Comparison of ENCODE assay signal across 32 cellular contexts in the genomic region with DNA sequence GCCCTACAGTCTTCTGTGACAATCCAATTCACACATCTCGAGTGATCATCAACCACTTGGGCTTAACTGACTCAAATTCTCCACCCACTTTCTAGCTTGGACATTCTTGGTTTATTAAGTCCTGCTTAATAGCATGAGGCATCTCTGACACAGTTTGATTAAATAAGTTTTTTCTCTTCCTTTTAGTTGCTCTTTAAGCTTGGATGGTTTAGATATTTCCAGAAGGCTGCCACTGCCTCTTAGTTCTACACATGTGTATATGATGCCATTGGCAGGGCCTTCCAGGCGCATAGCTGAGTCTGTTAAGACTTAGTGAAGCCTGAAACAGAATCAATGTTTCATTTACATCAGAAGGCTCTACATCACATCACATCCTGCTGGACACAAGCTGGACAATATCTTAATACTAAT. TPM values are rescaled to one million over a fixed set of nuclear protein-coding genes. Genes with fewer than 3 reads are reported as not detected.
DNase-seq lines count a peak whose midpoint lies in the region; ATAC-seq, FAIRE-seq and TF ChIP-seq lines count a peak whose summit lies in the region.
"Had no signal": no experiment of that assay in that cellular context is flagged by ENCODE, and none has a peak within 500 bp of the region (broad histone marks: within the 10 kb centered on the region; RNA-seq: fewer than 3 reads in every experiment).

No MANE protein-coding gene starts in this region.

- intact Hi-C loops in endothelial cell of umbilical vein (cut with micrococcal nuclease), result no loop called here

- CTCF ChIA-PET in endothelial cell of umbilical vein (lab: Charles Lee), result interaction anchor here (1.3 to 3.4 kb wide), 6 partner anchors 12 to 326 kb away, joined by 3 to 13 read pairs (median 4); a partner anchor contains a TSS

- H3K4me3 ChIP-seq in AG10803 (ENCODE audit: low read length) (peak overlapping the region; percentile 5; the same call in 1 of the 2 replicates), endothelial cell of umbilical vein (replicated peaks in 1 of 3; ENCODE audit: insufficient read depth in 1 of 3, low read depth in 1 of 3, low read length in 3 of 3) (no peak overlapping the region), neuronal stem cell (ENCODE audit: low read length in 2 of 2) (no peak overlapping the region), MG63 (no peak overlapping the region)
- H3K4me3 ChIP-seq: HAP-1, hepatocyte, tibial nerve had no signal

- peaks cover 98% of the 10 kb centered on the region for H3K79me2 ChIP-seq in endothelial cell of umbilical vein (ENCODE audit: control insufficient read depth, insufficient read depth, low read length)
- H3K79me2 ChIP-seq: hepatocyte had no signal

- H2BK15ac ChIP-seq in neuronal stem cell (ENCODE audit: low read length), result no peak overlapping the region

- H4K91ac ChIP-seq in neuronal stem cell (ENCODE audit: low read depth, low read length, poor library complexity), result no peak overlapping the region

- DNase-seq in AG10803 (ENCODE audit: low read depth), result peak; percentile 60
- peak; percentile 16 for DNase-seq in RCC 7860 (ENCODE audit: low spot score)
- DNase-seq in endothelial cell of umbilical vein (ENCODE audit: low read depth, low spot score), result no peak
- DNase-seq in neuronal stem cell (ENCODE audit: low spot score), result no peak
- no peak for DNase-seq in activated effector memory CD4-positive, alpha-beta T cell treated with anti-CD3 and anti-CD28 coated beads, Interleukin-2, amount 50 U/mL, for 16 hours
- DNase-seq in MG63, result no peak
- DNase-seq in mucosa of gallbladder (ENCODE audit: low spot score), result no peak
- DNase-seq: 8988T; activated CD4-positive, alpha-beta T cell treated with anti-CD3 and anti-CD28 coated beads, Interleukin-2, amount 10 ng/mL, durations not matched to agents 24 days and 14 days; activated naive CD4-positive, alpha-beta T cell treated with anti-CD3 and anti-CD28 coated beads, Interleukin-2, amount 10 ng/mL, durations not matched to agents 7 days and 5 days; activated T-cell treated with anti-CD3 and anti-CD28 coated beads, Interleukin-2, amount 50 U/mL, for 48 hours; aorta; CD8-positive, alpha-beta T cell; foreskin melanocyte; GF-D8; immature natural killer cell; naive thymus-derived CD4-positive, alpha-beta T cell; NCI-H1048; NCI-H1694 treated with DMSO at 0.1 percent for 48 hours; NCI-H526 treated with DMSO at 0.1 percent for 48 hours; right cardiac atrium; stimulated activated naive CD8-positive, alpha-beta T cell treated with anti-CD3 and anti-CD28 coated beads, Interleukin-15, amount 100 ng/mL, for 72 hours had no signal

- H3K9ac ChIP-seq in endothelial cell of umbilical vein (replicated peaks; ENCODE audit: extremely low read depth, insufficient read depth, low read length) (no peak overlapping the region), neuronal stem cell (ENCODE audit: low read depth, low read length, poor library complexity) (no peak overlapping the region)

- BruUV-seq in endothelial cell of umbilical vein (replicated peaks; lab: Mats Ljungman, UMichigan), result no TSS peak

- H2BK120ac ChIP-seq in neuronal stem cell (ENCODE audit: low read depth, low read length), result no peak overlapping the region

- peaks cover 52% of the 10 kb centered on the region for H3K4me1 ChIP-seq in endothelial cell of umbilical vein (ENCODE audit: control insufficient read depth, extremely low read depth, insufficient read depth, low read length)
- peaks cover 3 to 7% of the 10 kb centered on the region in 2 donors for H3K4me1 ChIP-seq in neuronal stem cell (ENCODE audit: control insufficient read depth in 2 of 2, insufficient read depth in 1 of 2, low read depth in 1 of 2, low read length in 2 of 2)
- H3K4me1 ChIP-seq: HAP-1 had no signal

- no peaks in the 10 kb centered on the region for H3K36me3 ChIP-seq in endothelial cell of umbilical vein (ENCODE audit: control insufficient read depth in 2 of 2, extremely low read depth in 1 of 2, insufficient read depth in 2 of 2, low read length in 2 of 2)
- no peaks in the 10 kb centered on the region for H3K36me3 ChIP-seq in neuronal stem cell (replicated peaks in 1 of 2; ENCODE audit: control insufficient read depth in 2 of 2, insufficient read depth in 2 of 2, low read length in 2 of 2)
- no peaks in the 10 kb centered on the region for H3K36me3 ChIP-seq in MG63
- H3K36me3 ChIP-seq: HAP-1, tibial nerve had no signal

- no CpG with 5 or more reads among the region's 2 CpGs for WGBS in neuronal stem cell (ENCODE audit: extremely low coverage in 2 of 2, insufficient read length in 2 of 2, insufficient replicate concordance in 1 of 2), 2 donors

- no peak overlapping the region for H3K23ac ChIP-seq in neuronal stem cell (ENCODE audit: low read depth, low read length, poor library complexity)

- H3K18ac ChIP-seq in neuronal stem cell (ENCODE audit: low read length), result no peak overlapping the region

- TF ChIP-seq POLR2A in endothelial cell of umbilical vein (IDR thresholded peaks at IDR 0.05; ENCODE audit: low read depth, low read length), result no peak

- no peak overlapping the region for H3K4ac ChIP-seq in neuronal stem cell (ENCODE audit: low read length)

- no peak overlapping the region for H2BK5ac ChIP-seq in neuronal stem cell (ENCODE audit: low read length)

- dilution Hi-C loops in endothelial cell of umbilical vein (cut with MboI; ENCODE audit: extremely low pct_ligation_motif_present, low sequenced_read_pairs), result no loop called here

- FAIRE-seq in RCC 7860 (lab: Jason Lieb, UNC), result no peak
- no peak for FAIRE-seq in endothelial cell of umbilical vein (lab: Jason Lieb, UNC)
- FAIRE-seq: GM18507, HepG2 had no signal

- H2AK5ac ChIP-seq in neuronal stem cell (ENCODE audit: low read depth, low read length), result no peak overlapping the region

- H3K27ac ChIP-seq in endothelial cell of umbilical vein (ENCODE audit: insufficient read depth, low read depth, low read length) (no peak overlapping the region), neuronal stem cell (replicated peaks; ENCODE audit: low read length) (no peak overlapping the region)
- H3K27ac ChIP-seq: hepatocyte, RWPE1, tibial nerve, VCaP had no signal

- H3K4me2 ChIP-seq in endothelial cell of umbilical vein (ENCODE audit: insufficient read depth, low read length) (peak overlapping the region; percentile 97), neuronal stem cell (ENCODE audit: insufficient read depth, low read length, poor library complexity, severe bottlenecking) (no peak overlapping the region)
- H3K4me2 ChIP-seq: hepatocyte had no signal

- H2AFZ ChIP-seq in endothelial cell of umbilical vein (ENCODE audit: low read depth, low read length), result no peak overlapping the region
- peak overlapping the region; percentile 75 for H2AFZ ChIP-seq in neuronal stem cell (ENCODE audit: low read length)
- H2AFZ ChIP-seq: hepatocyte had no signal

- H3K14ac ChIP-seq in neuronal stem cell (ENCODE audit: low read length), result no peak overlapping the region

- no peaks in the 10 kb centered on the region for H3K9me1 ChIP-seq in endothelial cell of umbilical vein (replicated peaks; ENCODE audit: control insufficient read depth, extremely low read depth, insufficient read depth, low read length)

- no peaks in the 10 kb centered on the region for H3K79me1 ChIP-seq in neuronal stem cell (ENCODE audit: low read depth, low read length)

- no peak for ATAC-seq in GM19455 (IDR thresholded peaks at IDR 0.05; ENCODE audit: unreplicated experiment)
- ATAC-seq: CD8-positive, alpha-beta T cell; HepG2; left lobe of liver; naive thymus-derived CD4-positive, alpha-beta T cell; right cardiac atrium; stimulated activated naive CD8-positive, alpha-beta T cell treated with anti-CD3 and anti-CD28 coated beads, Interleukin-15, amount 100 ng/mL, for 72 hours had no signal

- peaks cover 3% of the 10 kb centered on the region for H4K20me1 ChIP-seq in endothelial cell of umbilical vein (replicated peaks; ENCODE audit: control insufficient read depth, extremely low read depth, insufficient read depth, low read length)

- POLR2A ChIA-PET in endothelial cell of umbilical vein (lab: Charles Lee), result no interaction called here

- H2BK12ac ChIP-seq in neuronal stem cell (ENCODE audit: low read length), result no peak overlapping the region

- H3K27me3 ChIP-seq in endothelial cell of umbilical vein (ENCODE audit: control insufficient read depth in 2 of 2, insufficient read depth in 2 of 2, low read length in 2 of 2) (no peaks in the 10 kb centered on the region), neuronal stem cell (ENCODE audit: control insufficient read depth in 3 of 3, insufficient read depth in 3 of 3, low read depth in 1 of 3, low read length in 3 of 3) (no peaks in the 10 kb centered on the region), MG63 (no peaks in the 10 kb centered on the region)
- H3K27me3 ChIP-seq: hepatocyte, tibial nerve had no signal

- TF ChIP-seq CTCF in AG10803 (conservative IDR thresholded peaks at IDR 0.05; ENCODE audit: low read length) (no peak), endothelial cell of umbilical vein (IDR thresholded peaks at IDR 0.05; ENCODE audit: extremely low read depth in 1 of 2, insufficient read depth in 1 of 2, low read depth in 1 of 2, low read length in 2 of 2) (no peak)

- no peak overlapping the region for H4K8ac ChIP-seq in neuronal stem cell (ENCODE audit: low read depth, low read length)

- H3K9me3 ChIP-seq in endothelial cell of umbilical vein (replicated peaks; ENCODE audit: control insufficient read depth, insufficient read depth, low read length), result no peaks in the 10 kb centered on the region
- no peaks in the 10 kb centered on the region for H3K9me3 ChIP-seq in neuronal stem cell (replicated peaks in 1 of 2; ENCODE audit: control insufficient read depth in 2 of 2, insufficient read depth in 1 of 2, low read depth in 1 of 2, low read length in 2 of 2)
- H3K9me3 ChIP-seq in MG63, result no peaks in the 10 kb centered on the region
- H3K9me3 ChIP-seq: HAP-1, tibial nerve had no signal

TF ChIP-seq in endothelial cell of umbilical vein, 7 proteins besides CTCF, POLR2A, EP300 and RAD21 (continues in another document):
- no peak for TF ChIP-seq MYC (IDR thresholded peaks at IDR 0.05; ENCODE audit: low read depth, low read length)
- TF ChIP-seq EZH2 (IDR thresholded peaks at IDR 0.05; ENCODE audit: borderline replicate concordance, low read depth, low read length, severe bottlenecking), result no peak
- TF ChIP-seq FOS (IDR thresholded peaks at IDR 0.05; ENCODE audit: borderline replicate concordance, insufficient read depth, low read length), result no peak

RNA-seq across cellular contexts. Expression of a gene that starts 24.3 kb away (rescaled TPM):
- total RNA-seq in endothelial cell of umbilical vein (136 and 142 TPM in 2 replicates), mucosa of gallbladder (3.1 TPM)
- polyA plus RNA-seq in endothelial cell of umbilical vein, result 36.7 and 42.9 TPM in 2 replicates
- polyA plus RNA-seq in endothelial cell of umbilical vein (2011; cell fraction: cytosol; rRNA removed), result 58.8 and 61.9 TPM in 2 replicates
- polyA plus RNA-seq in endothelial cell of umbilical vein (2011; cell fraction: nucleus; rRNA removed), result 103 and 121 TPM in 2 replicates
- 116 and 257 TPM in 2 replicates for polyA plus RNA-seq in endothelial cell of umbilical vein (2012)
- polyA minus RNA-seq in endothelial cell of umbilical vein, result 178 and 183 TPM in 2 replicates
- 6.1 TPM for polyA minus RNA-seq in endothelial cell of umbilical vein (2011; cell fraction: cytosol; rRNA and poly(A)+ RNA removed)
- 416 and 737 TPM in 2 replicates for polyA minus RNA-seq in endothelial cell of umbilical vein (2011; cell fraction: nucleus; rRNA and poly(A)+ RNA removed)
- polyA plus RNA-seq in neuronal stem cell (2013, experiment 1 of 2), result 5.5 TPM
- polyA plus RNA-seq in neuronal stem cell (2013, experiment 2 of 2), result 5.1 TPM
- not detected in 2 replicates for total RNA-seq in MG63 (2014; rRNA removed; shearing (Covaris generic); ENCODE audit: low replicate concordance)
- total RNA-seq: activated CD4-positive, alpha-beta T cell treated with anti-CD3 and anti-CD28 coated beads, Interleukin-2, amount 10 ng/mL, durations not matched to agents 24 days and 14 days; CD8-positive, alpha-beta T cell; HepG2; T-helper 2 cell treated with Interferon-gamma antibody and Interleukin-4, amounts not matched to agents 100 ng/mL and 5 ng/mL, for 36 hours had no signal
- polyA plus RNA-seq: HepG2; naive thymus-derived CD4-positive, alpha-beta T cell had no signal

Comparison
In these comparisons a context has a peak if more than half of its experiments do, and no peak if none do; other contexts are left out.
1. DNase-seq: peak in AG10803 (single experiment) and RCC 7860 (single experiment); none in endothelial cell of umbilical vein (single experiment), neuronal stem cell (single experiment), activated effector memory CD4-positive, alpha-beta T cell treated with anti-CD3 and anti-CD28 coated beads, Interleukin-2, amount 50 U/mL, for 16 hours (single experiment), MG63 (single experiment) and mucosa of gallbladder (single experiment).
2. RNA of a gene that starts 24.3 kb away (total RNA-seq): 136 to 142 TPM in endothelial cell of umbilical vein; 3.1 TPM in mucosa of gallbladder (single experiment) and not detected in MG63; every median in the first group is over 10 times any median in the second.